35 cellular contexts compared by ENCODE assay signal in genomic region chr3:7106635-7107034, GRCh38.
"Had no signal": no experiment of that assay in that cellular context is flagged by ENCODE, and none has a peak within 500 bp of the region (broad histone marks: within the 10 kb centered on the region; RNA-seq: fewer than 3 reads in every experiment).

No MANE protein-coding gene starts in this region.

- H3K27me3 ChIP-seq: adrenal gland, ascending aorta, body of pancreas, brain microvascular endothelial cell, breast epithelium, cardiac muscle cell had no signal

- DNase-seq: activated effector memory CD4-positive, alpha-beta T cell treated with anti-CD3 and anti-CD28 coated beads, Interleukin-2, amount 50 U/mL, for 16 hours; activated effector memory CD4-positive, alpha-beta T cell treated with Interleukin-2 at 50 U/mL for 16 hours; activated gamma-delta T cell; activated gamma-delta T cell treated with Interleukin-2 at 50 U/mL for 16 hours; activated naive CD4-positive, alpha-beta T cell; activated naive CD4-positive, alpha-beta T cell treated with anti-CD3 and anti-CD28 coated beads for 36 hours; activated naive CD4-positive, alpha-beta T cell treated with anti-CD3 and anti-CD28 coated beads, Interleukin-2, amount 10 ng/mL, durations not matched to agents 7 days and 5 days; activated naive CD4-positive, alpha-beta T cell treated with anti-CD3 and anti-CD28 coated beads, Interleukin-2, amount 50 U/mL, for 16 hours; activated naive CD4-positive, alpha-beta T cell treated with Interleukin-2 at 50 U/mL for 16 hours; activated naive CD8-positive, alpha-beta T cell treated with anti-CD3 and anti-CD28 coated beads for 36 hours; activated naive CD8-positive, alpha-beta T cell treated with anti-CD3 and anti-CD28 coated beads, Interleukin-2, amount 10 ng/mL, durations not matched to agents 7 days and 5 days; activated naive CD8-positive, alpha-beta T cell treated with anti-CD3 and anti-CD28 coated beads, Interleukin-2, amount 50 U/mL, for 24 hours; activated T-cell treated with anti-CD3 and anti-CD28 coated beads for 4 hours; activated T-cell treated with anti-CD3 and anti-CD28 coated beads, Interleukin-2, amount 50 U/mL, for 1 hour; activated T-cell treated with anti-CD3 and anti-CD28 coated beads, Interleukin-2, amount 50 U/mL, for 24 hours; activated T-cell treated with anti-CD3 and anti-CD28 coated beads, Interleukin-2, amount 50 U/mL, for 4 hours; activated T-cell treated with anti-CD3 and anti-CD28 coated beads, Interleukin-2, amount 50 U/mL, for 48 hours; activated T-cell treated with anti-CD3 and anti-CD28 coated beads, Interleukin-2, amount 50 U/mL, for 72 hours; adrenal gland; amniotic stem cell; amygdala; anterior cingulate cortex; aorta; body of pancreas; brain microvascular endothelial cell; caudate nucleus; central memory CD4-positive, alpha-beta T cell; cerebellar nuclear complex had no signal

- H3K27ac ChIP-seq: adrenal gland, ascending aorta, body of pancreas, brain microvascular endothelial cell, breast epithelium, cardiac muscle cell had no signal

- H3K36me3 ChIP-seq: adrenal gland, ascending aorta, brain microvascular endothelial cell, breast epithelium, cardiac muscle cell had no signal

- H3K4me3 ChIP-seq: adrenal gland, ascending aorta, body of pancreas, breast epithelium, cardiac muscle cell had no signal

- H3K9me3 ChIP-seq: adrenal gland, ascending aorta, body of pancreas, breast epithelium had no signal

- ATAC-seq: activated naive CD4-positive, alpha-beta T cell treated with anti-CD3 and anti-CD28 coated beads, Interleukin-2, amount 50 U/mL, for 72 hours; activated naive CD8-positive, alpha-beta T cell treated with anti-CD3 and anti-CD28 coated beads, Interleukin-2, amount 50 U/mL, for 24 hours; activated T-cell treated with anti-CD3 and anti-CD28 coated beads, Interleukin-2, amount 50 U/mL, for 4 hours; activated T-cell treated with anti-CD3 and anti-CD28 coated beads, Interleukin-2, amount 50 U/mL, for 72 hours; activated T-helper 17 cell treated with anti-CD3 and anti-CD28 coated beads, Interleukin-2, amount 50 U/mL, for 72 hours; body of pancreas had no signal

- FAIRE-seq: astrocyte, bronchial epithelial cell had no signal

- H3K4me1 ChIP-seq: adrenal gland, ascending aorta, body of pancreas, breast epithelium had no signal
